1 cellular context compared by ENCODE assay signal in the genomic region with DNA sequence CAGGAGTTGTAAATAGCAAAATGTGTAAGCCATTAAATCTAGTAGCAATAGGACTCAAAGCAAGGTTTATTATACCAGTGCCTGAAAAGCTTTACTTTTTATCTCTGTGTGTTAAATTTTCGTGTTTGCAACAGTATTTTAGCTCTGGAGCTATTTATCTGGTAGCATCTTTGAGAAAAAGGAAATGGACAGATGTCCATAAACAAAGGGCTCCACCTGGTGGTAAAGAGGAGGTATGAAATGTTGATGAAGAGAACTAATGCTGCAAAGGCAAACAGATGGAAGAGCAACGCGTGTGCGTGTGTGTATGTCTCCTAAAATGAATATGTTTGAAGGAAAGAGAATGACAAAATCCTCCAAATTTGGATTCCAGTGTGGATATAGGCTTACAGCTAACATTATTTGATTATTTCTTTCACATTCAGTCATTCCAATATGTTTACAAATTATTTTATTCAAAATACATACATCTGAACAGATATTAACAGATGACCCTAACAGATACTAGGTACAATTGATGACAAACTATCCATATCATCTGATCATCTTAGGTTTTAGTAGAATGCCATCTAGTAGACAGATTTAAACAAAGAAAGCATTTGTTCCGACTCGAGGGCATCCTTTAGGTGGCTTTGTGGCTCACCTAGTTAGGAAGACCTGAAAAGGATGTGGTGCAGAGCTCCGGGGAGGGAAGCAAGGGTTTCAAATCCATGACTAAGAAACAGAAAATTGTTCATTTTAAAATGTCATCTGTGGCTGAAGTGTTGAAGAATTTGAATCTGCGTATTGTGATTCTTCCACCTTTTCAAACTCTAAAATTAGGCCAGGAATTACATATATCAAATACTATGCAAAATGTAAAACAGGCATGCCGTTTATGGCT.
A peak's percentile ranks its signal among the peaks of the same experiment; 100 is the strongest.
TF ChIP-seq lines count a peak whose summit lies in the region.

No MANE protein-coding gene starts in this region.

TF ChIP-seq in HEK293, 187 proteins besides CTCF, POLR2A, EP300 and RAD21 (continued from another document):
- TF ChIP-seq PRDM10 (tag by site-specific recombination; IDR thresholded peaks at IDR 0.05) (no peak), ZSCAN30 (tag by site-specific recombination; IDR thresholded peaks at IDR 0.05) (0 out of 2 replicates have a peak, but pooled peaks have one; percentile 33), ZNF654 (tag by site-specific recombination; IDR thresholded peaks at IDR 0.05; ENCODE audit: low read depth) (peak; percentile 78), ZBTB17 (tag by site-specific recombination; IDR thresholded peaks at IDR 0.05) (peak; percentile 55; the same call in 1 of the 2 replicates), SP2 (tag by site-specific recombination; IDR thresholded peaks at IDR 0.05) (no peak), GLIS1 (tag by site-specific recombination; IDR thresholded peaks at IDR 0.05) (no peak)
